In the genomic region with DNA sequence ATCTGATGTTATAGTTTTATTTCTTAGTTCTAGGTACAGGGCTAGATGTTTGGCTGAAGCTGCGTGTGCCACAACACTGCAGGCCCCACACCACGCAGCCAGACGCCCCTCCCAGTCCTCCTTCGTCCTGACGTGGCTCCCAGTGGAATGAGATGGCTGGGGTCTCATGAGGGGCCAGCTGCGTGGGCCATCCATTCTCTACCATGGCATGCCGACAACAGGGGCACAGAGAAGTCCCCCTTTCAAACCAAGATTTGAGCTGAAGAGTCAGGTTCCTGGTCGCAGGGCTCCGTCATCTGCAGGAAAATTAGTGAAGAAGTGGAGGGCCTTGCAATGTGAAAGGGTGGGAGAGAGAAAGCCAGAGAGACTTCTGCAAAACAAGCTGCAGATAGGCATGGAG, we compare ENCODE assay signal across 27 cellular contexts.
"Had no signal": no experiment of that assay in that cellular context is flagged by ENCODE, and none has a peak within 500 bp of the region (broad histone marks: within the 10 kb centered on the region; RNA-seq: fewer than 3 reads in every experiment).

No MANE protein-coding gene starts in this region.

- H3K36me3 Mint-ChIP-seq: immature natural killer cell; mesothelial cell of epicardium; naive thymus-derived CD4-positive, alpha-beta T cell had no signal

- H3K4me3 ChIP-seq: esophagus squamous epithelium, mucosa of descending colon, right atrium auricular region, smooth muscle cell, stomach, testis, tibial nerve, upper lobe of left lung, uterus had no signal

- H3K27me3 ChIP-seq: esophagus squamous epithelium, right atrium auricular region, stomach, testis, tibial nerve, upper lobe of left lung, uterus had no signal

- ATAC-seq: effector memory CD8-positive, alpha-beta T cell; left ventricle myocardium superior; mucosa of descending colon; naive thymus-derived CD4-positive, alpha-beta T cell had no signal

- H3K4me1 ChIP-seq: right atrium auricular region, stomach, upper lobe of left lung, uterus had no signal

- H3K4me3 Mint-ChIP-seq: effector memory CD8-positive, alpha-beta T cell; immature natural killer cell; mesothelial cell of epicardium; naive thymus-derived CD4-positive, alpha-beta T cell had no signal

- H3K27ac Mint-ChIP-seq: effector memory CD8-positive, alpha-beta T cell; mesothelial cell of epicardium; naive thymus-derived CD4-positive, alpha-beta T cell; progenitor cell of endocrine pancreas had no signal

- H3K9me3 Mint-ChIP-seq: mesothelial cell of epicardium had no signal

- H3K27ac ChIP-seq: parathyroid adenoma, right atrium auricular region, testis, upper lobe of left lung, uterus had no signal

- H3K9ac ChIP-seq: parathyroid adenoma had no signal

- H3K4me1 Mint-ChIP-seq: naive thymus-derived CD4-positive, alpha-beta T cell had no signal

- H3K36me3 ChIP-seq: right atrium auricular region, stomach, tibial nerve, upper lobe of left lung, uterus had no signal

- DNase-seq: cortex of kidney; effector memory CD8-positive, alpha-beta T cell; erythroblast; esophagus squamous epithelium; glutamatergic neuron; hypothalamus; immature natural killer cell; islet precursor cell; left ventricle myocardium superior; mucosa of descending colon; naive thymus-derived CD4-positive, alpha-beta T cell; occipital lobe; stimulated activated CD4-positive, alpha-beta T cell treated with anti-CD3 and anti-CD28 coated beads, Interleukin-12 subunit alpha, Interleukin-12 subunit beta, amount 100 ng/mL, for 4 hours; stimulated activated CD4-positive, alpha-beta T cell treated with anti-CD3 and anti-CD28 coated beads, Interleukin-1b, Interleukin-23, amount 100 ng/mL, for 48 hours; stimulated activated CD4-positive, alpha-beta T cell treated with anti-CD3 and anti-CD28 coated beads, Interleukin-4, amount 100 ng/mL, for 1 hour; stimulated activated CD8-positive, alpha-beta memory T cell treated with anti-CD3 and anti-CD28 coated beads, Interleukin-4, amount 100 ng/mL, for 48 hours; stimulated activated naive CD4-positive, alpha-beta T cell treated with Interleukin-2 at 50 U/mL for 16 hours; stomach; testis; upper lobe of left lung; uterus had no signal

- H3K4me2 ChIP-seq: smooth muscle cell had no signal

- H3K9me3 ChIP-seq: esophagus squamous epithelium, mucosa of descending colon, right atrium auricular region, stomach, testis, tibial nerve, upper lobe of left lung, uterus had no signal

- H3K27me3 Mint-ChIP-seq: progenitor cell of endocrine pancreas had no signal
